8 cellular contexts compared by ENCODE assay signal in the genomic region with DNA sequence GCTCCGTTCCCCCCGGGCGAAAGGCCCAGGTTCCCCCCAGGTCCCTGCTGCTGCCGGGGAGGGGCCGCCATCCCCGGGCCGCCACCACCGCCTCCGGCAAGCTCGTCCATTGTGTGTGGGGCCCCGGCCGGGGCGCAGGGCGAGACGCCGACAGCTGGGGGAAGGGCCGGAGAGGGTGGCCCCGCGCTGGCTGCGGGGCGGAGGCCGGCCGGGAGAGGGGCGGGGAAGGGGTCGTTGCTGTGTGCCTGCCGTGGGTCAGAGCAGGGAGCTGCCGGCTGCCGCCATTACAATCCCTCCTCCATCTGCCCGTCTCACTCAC. TPM values are rescaled to one million over a fixed set of nuclear protein-coding genes. Genes with fewer than 3 reads are reported as not detected.
DNase-seq lines count a peak whose midpoint lies in the region; ATAC-seq and TF ChIP-seq lines count a peak whose summit lies in the region.

A gene with protein sequence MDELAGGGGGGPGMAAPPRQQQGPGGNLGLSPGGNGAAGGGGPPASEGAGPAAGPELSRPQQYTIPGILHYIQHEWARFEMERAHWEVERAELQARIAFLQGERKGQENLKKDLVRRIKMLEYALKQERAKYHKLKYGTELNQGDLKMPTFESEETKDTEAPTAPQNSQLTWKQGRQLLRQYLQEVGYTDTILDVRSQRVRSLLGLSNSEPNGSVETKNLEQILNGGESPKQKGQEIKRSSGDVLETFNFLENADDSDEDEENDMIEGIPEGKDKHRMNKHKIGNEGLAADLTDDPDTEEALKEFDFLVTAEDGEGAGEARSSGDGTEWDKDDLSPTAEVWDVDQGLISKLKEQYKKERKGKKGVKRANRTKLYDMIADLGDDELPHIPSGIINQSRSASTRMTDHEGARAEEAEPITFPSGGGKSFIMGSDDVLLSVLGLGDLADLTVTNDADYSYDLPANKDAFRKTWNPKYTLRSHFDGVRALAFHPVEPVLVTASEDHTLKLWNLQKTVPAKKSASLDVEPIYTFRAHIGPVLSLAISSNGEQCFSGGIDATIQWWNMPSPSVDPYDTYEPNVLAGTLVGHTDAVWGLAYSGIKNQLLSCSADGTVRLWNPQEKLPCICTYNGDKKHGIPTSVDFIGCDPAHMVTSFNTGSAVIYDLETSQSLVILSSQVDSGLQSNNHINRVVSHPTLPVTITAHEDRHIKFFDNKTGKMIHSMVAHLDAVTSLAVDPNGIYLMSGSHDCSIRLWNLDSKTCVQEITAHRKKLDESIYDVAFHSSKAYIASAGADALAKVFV (minus strand): TSS at position 304 of the 319 bp plus-strand sequence. CDS start 194 bp downstream, at position 110.

- CTCF ChIA-PET in activated naive CD4-positive, alpha-beta T cell treated with anti-CD3 and anti-CD28 coated beads, Interleukin-2, amount 10 ng/mL, durations not matched to agents 7 days and 5 days (lab: Charles Lee) = no interaction called here

- H3K36me3 ChIP-seq in ascending aorta = no peaks in the 10 kb centered on the region

- H3K4me3 ChIP-seq in ascending aorta = peak within 1 kb of the TSS; percentile 98 to 100

- H3K9me3 ChIP-seq in ascending aorta = no peaks in the 10 kb centered on the region

- peaks cover 45% of the 10 kb centered on the region for H3K4me1 Mint-ChIP-seq in activated naive CD4-positive, alpha-beta T cell treated with anti-CD3 and anti-CD28 coated beads, Interleukin-2, amount 10 ng/mL, durations not matched to agents 7 days and 5 days
- H3K4me1 Mint-ChIP-seq in immature natural killer cell = peaks cover 27 to 46% of the 10 kb centered on the region in 2 donors
- peaks cover 35 to 50% of the 10 kb centered on the region in 2 donors for H3K4me1 Mint-ChIP-seq in stimulated activated naive B cell treated with anti-CD40 and anti-IgM and Interleukin-4, amounts not matched to agents 10 μg/mL and 1 μg/mL and 100 μg/mL, for 72 hours

- no peaks in the 10 kb centered on the region for H3K27me3 Mint-ChIP-seq in activated naive CD4-positive, alpha-beta T cell treated with anti-CD3 and anti-CD28 coated beads, Interleukin-2, amount 10 ng/mL, durations not matched to agents 7 days and 5 days
- peaks cover 4 to 10% (median 7%) of the 10 kb centered on the region in 3 donors for H3K27me3 Mint-ChIP-seq in immature natural killer cell (ENCODE audit: low read depth in 3 of 3)
- no peaks in the 10 kb centered on the region for H3K27me3 Mint-ChIP-seq in stimulated activated naive B cell treated with anti-CD40 and anti-IgM and Interleukin-4, amounts not matched to agents 10 μg/mL and 1 μg/mL and 100 μg/mL, for 72 hours

- H3K9me3 Mint-ChIP-seq in activated naive CD4-positive, alpha-beta T cell treated with anti-CD3 and anti-CD28 coated beads, Interleukin-2, amount 10 ng/mL, durations not matched to agents 7 days and 5 days = no peaks in the 10 kb centered on the region
- H3K9me3 Mint-ChIP-seq in immature natural killer cell = no peaks in the 10 kb centered on the region
- H3K9me3 Mint-ChIP-seq in stimulated activated naive B cell treated with anti-CD40 and anti-IgM and Interleukin-4, amounts not matched to agents 10 μg/mL and 1 μg/mL and 100 μg/mL, for 72 hours = no peaks in the 10 kb centered on the region

- H3K4me3 Mint-ChIP-seq in activated naive CD4-positive, alpha-beta T cell treated with anti-CD3 and anti-CD28 coated beads, Interleukin-2, amount 10 ng/mL, durations not matched to agents 7 days and 5 days = peak within 1 kb of the TSS; percentile 85
- peak within 1 kb of the TSS; percentile 97 to 100 (median 99) for H3K4me3 Mint-ChIP-seq in immature natural killer cell
- peak within 1 kb of the TSS; percentile 96 to 97 for H3K4me3 Mint-ChIP-seq in stimulated activated naive B cell treated with anti-CD40 and anti-IgM and Interleukin-4, amounts not matched to agents 10 μg/mL and 1 μg/mL and 100 μg/mL, for 72 hours

- ATAC-seq in stimulated activated naive B cell treated with anti-CD40 and anti-IgM and Interleukin-4, amounts not matched to agents 10 μg/mL and 1 μg/mL and 100 μg/mL, for 72 hours (replicated peaks) = peak; percentile 52 to 55
- no peak for ATAC-seq in HG02870 (IDR thresholded peaks at IDR 0.05; ENCODE audit: unreplicated experiment)

- peak within 1 kb of the TSS; percentile 100 for H3K27ac ChIP-seq in ascending aorta

- peaks cover 0 to 14% of the 10 kb centered on the region in 2 donors for H3K4me1 ChIP-seq in ascending aorta

- DNase-seq in activated naive CD4-positive, alpha-beta T cell treated with anti-CD3 and anti-CD28 coated beads, Interleukin-2, amount 10 ng/mL, durations not matched to agents 7 days and 5 days = no peak
- no peak for DNase-seq in activated naive CD4-positive, alpha-beta T cell treated with Interleukin-2 at 50 U/mL for 16 hours
- DNase-seq in ascending aorta (ENCODE audit: low spot score in 2 of 2) (no peak), immature natural killer cell (no peak), RPMI8226 (no peak), anterior cingulate cortex (lab: John Stamatoyannopoulos, UW) (no peak)
- DNase-seq in stimulated activated naive B cell treated with anti-CD40 and anti-IgM and Interleukin-4, amounts not matched to agents 10 μg/mL and 1 μg/mL and 100 μg/mL, for 72 hours = no peak

- intact Hi-C loops in ascending aorta (cut with DNase I) = loop anchor here (2.0 to 5.0 kb wide), 6 partner anchors 31 to 1176 kb away; a partner anchor contains a TSS

- H3K27me3 ChIP-seq in ascending aorta = no peaks in the 10 kb centered on the region

- no peak for TF ChIP-seq CTCF in ascending aorta (IDR thresholded peaks at IDR 0.05)

- peak within 1 kb of the TSS; percentile 95 for H3K27ac Mint-ChIP-seq in activated naive CD4-positive, alpha-beta T cell treated with anti-CD3 and anti-CD28 coated beads, Interleukin-2, amount 10 ng/mL, durations not matched to agents 7 days and 5 days
- H3K27ac Mint-ChIP-seq in immature natural killer cell = peak within 1 kb of the TSS; percentile 95 to 99 (median 98)
- peak within 1 kb of the TSS; percentile 98 for H3K27ac Mint-ChIP-seq in stimulated activated naive B cell treated with anti-CD40 and anti-IgM and Interleukin-4, amounts not matched to agents 10 μg/mL and 1 μg/mL and 100 μg/mL, for 72 hours

- H3K36me3 Mint-ChIP-seq in activated naive CD4-positive, alpha-beta T cell treated with anti-CD3 and anti-CD28 coated beads, Interleukin-2, amount 10 ng/mL, durations not matched to agents 7 days and 5 days = peaks cover 13% of the 10 kb centered on the region
- peaks cover 0 to 6% (median 0%) of the 10 kb centered on the region in 3 donors for H3K36me3 Mint-ChIP-seq in immature natural killer cell
- peaks cover 7 to 15% of the 10 kb centered on the region in 2 donors for H3K36me3 Mint-ChIP-seq in stimulated activated naive B cell treated with anti-CD40 and anti-IgM and Interleukin-4, amounts not matched to agents 10 μg/mL and 1 μg/mL and 100 μg/mL, for 72 hours

RNA-seq across cellular contexts. Expression of the gene that starts here (rescaled TPM):
- total RNA-seq in ascending aorta = 38.5 TPM
- polyA plus RNA-seq in immature natural killer cell = 1 to 10 TPM in 2 of 3 donors, not detected in 1; 2.8 to 3.7 TPM
